In the genomic region with DNA sequence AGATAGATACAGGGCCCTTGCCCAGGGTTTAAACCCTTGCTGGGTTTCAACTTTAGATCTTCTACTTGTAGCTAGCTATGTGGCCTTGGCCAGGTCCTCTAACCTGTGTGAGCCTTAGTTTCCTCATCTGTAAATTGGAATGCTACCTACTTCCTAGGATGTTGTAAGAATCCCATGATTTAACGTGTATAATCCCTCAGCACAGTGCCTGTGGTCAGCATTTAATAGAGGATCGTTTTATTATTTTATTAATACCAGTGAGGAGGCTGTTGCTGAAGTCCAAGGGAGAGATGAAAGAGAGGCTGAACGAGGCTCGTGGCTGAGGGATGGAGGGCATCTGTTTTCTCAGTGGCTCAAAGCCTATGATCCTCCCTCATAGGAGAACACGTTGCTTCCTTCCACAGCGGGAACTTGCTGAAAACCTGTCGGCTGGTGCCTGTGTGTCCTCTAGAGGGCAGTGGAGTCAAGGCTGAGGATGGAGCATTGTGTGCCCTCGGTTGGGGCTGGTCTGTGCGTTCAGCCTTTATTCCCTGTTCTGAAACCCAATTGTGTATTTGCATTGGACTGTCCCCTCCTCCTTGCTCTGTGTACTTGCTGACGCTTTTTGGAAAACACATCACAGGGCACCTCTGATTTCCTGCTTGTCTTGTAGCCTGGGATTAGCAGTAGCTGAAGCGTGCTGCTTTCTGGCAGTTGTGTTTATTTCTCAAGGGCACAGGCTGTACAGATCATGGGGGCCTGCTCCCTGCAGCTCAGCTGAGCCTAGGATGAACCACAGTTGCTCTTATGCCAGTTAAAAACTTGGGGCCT, we compare ENCODE assay signal across 8 cellular contexts.
DNase-seq lines count a peak whose midpoint lies in the region; ATAC-seq, FAIRE-seq and TF ChIP-seq lines count a peak whose summit lies in the region.
"Not testable (repeated sequence)": the region's sequence is repeated elsewhere in the genome, so short reads cannot be mapped to it uniquely, and the experiment has no call there.

No MANE protein-coding gene starts in this region.

- peak; percentile 6 to 18 for DNase-seq in activated CD4-positive, alpha-beta T cell treated with anti-CD3 and anti-CD28 coated beads for 24 hours (ENCODE audit: low read depth in 2 of 2)
- DNase-seq in activated naive CD4-positive, alpha-beta T cell treated with anti-CD3 and anti-CD28 coated beads, Interleukin-2, amount 50 U/mL, for 72 hours (ENCODE audit: low spot score in 2 of 2): peak in 1 of 2 donors; percentile 30
- DNase-seq in frontal cortex (ENCODE audit: low spot score in 2 of 2); neural progenitor cell (ENCODE audit: low spot score); tibial nerve (ENCODE audit: low spot score in 2 of 2): not testable (repeated sequence)

- H3K4me1 ChIP-seq in neural progenitor cell, tibial nerve: not testable (repeated sequence)

- not testable (repeated sequence) for H3K4me3 Mint-ChIP-seq in neural progenitor cell

- H3F3A ChIP-seq in neural progenitor cell (ENCODE audit: low read depth): not testable (repeated sequence)

- not testable (repeated sequence) for TF ChIP-seq EP300 in tibial nerve (IDR thresholded peaks at IDR 0.05)

- peak; percentile 80 for ATAC-seq in GM18517 (IDR thresholded peaks at IDR 0.05; ENCODE audit: unreplicated experiment)
- peak; percentile 84 for ATAC-seq in GM21723 (IDR thresholded peaks at IDR 0.05; ENCODE audit: unreplicated experiment)
- peak; percentile 84 for ATAC-seq in HG03175 (IDR thresholded peaks at IDR 0.05; ENCODE audit: unreplicated experiment)
- ATAC-seq in activated naive CD4-positive, alpha-beta T cell treated with anti-CD3 and anti-CD28 coated beads, Interleukin-2, amount 50 U/mL, for 72 hours: peak; percentile 92 to 95

- H3K79me2 ChIP-seq in neural progenitor cell (ENCODE audit: low read depth): not testable (repeated sequence)

- TF ChIP-seq POLR2A in tibial nerve (IDR thresholded peaks at IDR 0.05): not testable (repeated sequence)

- WGBS in tibial nerve, 2 donors: 16% methylated on average over 4 to 5 of the region's 11 CpGs

- peak; percentile 40 for TF ChIP-seq CTCF in neural progenitor cell (IDR thresholded peaks at IDR 0.05)
- TF ChIP-seq CTCF in tibial nerve (IDR thresholded peaks at IDR 0.05): peak in 3 of 5 experiments; percentile 18 to 39 (median 29)

- not testable (repeated sequence) for H3K27ac ChIP-seq in neural progenitor cell, tibial nerve

- not testable (repeated sequence) for H3K9me3 Mint-ChIP-seq in activated naive CD4-positive, alpha-beta T cell treated with anti-CD3 and anti-CD28 coated beads, Interleukin-2, amount 50 U/mL, for 72 hours; neural progenitor cell

- H3K9me3 ChIP-seq in neural progenitor cell (ENCODE audit: low read depth); tibial nerve: not testable (repeated sequence)

- not testable (repeated sequence) for H4K20me1 ChIP-seq in neural progenitor cell (ENCODE audit: low read depth)

- H3K27me3 Mint-ChIP-seq in neural progenitor cell (ENCODE audit: insufficient read depth, low read depth): not testable (repeated sequence)

- H3K27ac Mint-ChIP-seq in activated naive CD4-positive, alpha-beta T cell treated with anti-CD3 and anti-CD28 coated beads, Interleukin-2, amount 50 U/mL, for 72 hours; neural progenitor cell: not testable (repeated sequence)

- H3K4me2 ChIP-seq in neural progenitor cell: not testable (repeated sequence)

- not testable (repeated sequence) for H3K27me3 ChIP-seq in neural progenitor cell, tibial nerve

- not testable (repeated sequence) for H2AFZ ChIP-seq in neural progenitor cell (replicated peaks)

- not testable (repeated sequence) for H3K36me3 ChIP-seq in neural progenitor cell, tibial nerve

- H3K4me1 Mint-ChIP-seq in neural progenitor cell: not testable (repeated sequence)

- H3K9ac ChIP-seq in neural progenitor cell: not testable (repeated sequence)

- FAIRE-seq in frontal cortex (lab: Jason Lieb, UNC): peak; percentile 10

- not testable (repeated sequence) for H3K4me3 ChIP-seq in neural progenitor cell, tibial nerve

- H3K36me3 Mint-ChIP-seq in activated naive CD4-positive, alpha-beta T cell treated with anti-CD3 and anti-CD28 coated beads, Interleukin-2, amount 50 U/mL, for 72 hours; neural progenitor cell: not testable (repeated sequence)
